ENCODE assay signal across 20 cellular contexts in the genomic region with DNA sequence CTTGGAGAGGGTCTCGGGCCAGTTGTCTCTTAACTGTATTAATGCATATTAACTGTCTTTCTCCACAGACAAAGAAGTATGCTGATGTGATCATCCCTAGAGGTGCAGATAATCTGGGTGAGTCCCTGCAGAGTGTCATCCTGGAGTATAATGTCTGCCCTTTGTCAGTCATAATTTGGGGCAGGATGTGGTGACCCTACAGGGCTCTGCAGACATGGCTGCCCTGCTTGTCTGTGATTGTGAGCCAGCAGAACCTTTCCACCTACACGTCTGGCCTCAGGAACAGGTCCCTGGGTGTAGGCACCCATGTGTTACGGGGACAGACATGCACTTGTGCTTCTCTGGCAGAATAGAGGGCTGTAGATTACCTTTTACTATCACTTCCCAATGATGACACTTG.
"Had no signal": no experiment of that assay in that cellular context is flagged by ENCODE, and none has a peak within 500 bp of the region (broad histone marks: within the 10 kb centered on the region; RNA-seq: fewer than 3 reads in every experiment).

No MANE protein-coding gene starts in this region.

- H3K4me3 ChIP-seq: dorsolateral prefrontal cortex, heart left ventricle, sigmoid colon, skin epidermis, suprapubic skin, thyroid gland had no signal

- DNase-seq: cortex of kidney; dorsolateral prefrontal cortex; effector CD8-positive, alpha-beta T cell; heart left ventricle; hippocampal formation; natural killer cell; posterior cingulate gyrus; sigmoid colon; stimulated activated CD4-positive, alpha-beta T cell treated with anti-CD3 and anti-CD28 coated beads, Interleukin-2, amount 100 ng/mL, for 24 hours; stimulated activated CD4-positive, alpha-beta T cell treated with anti-CD3 and anti-CD28 coated beads, Interleukin-4, amount 100 ng/mL, for 4 hours; stimulated activated naive CD4-positive, alpha-beta T cell treated with Interleukin-2 at 50 U/mL for 16 hours; thyroid gland had no signal

- ATAC-seq: esophagus mucosa, heart left ventricle, left lobe of liver, natural killer cell had no signal

- H3K9me3 Mint-ChIP-seq: memory B cell, mesothelial cell of epicardium, natural killer cell, neural crest cell, type B pancreatic cell had no signal

- H3K27me3 ChIP-seq: dorsolateral prefrontal cortex, heart left ventricle, sigmoid colon, suprapubic skin, thyroid gland had no signal

- H3K4me1 ChIP-seq: sigmoid colon had no signal

- H3K4me1 Mint-ChIP-seq: memory B cell, neural crest cell had no signal

- H3K27ac ChIP-seq: dorsolateral prefrontal cortex, heart left ventricle, sigmoid colon, skin epidermis, suprapubic skin, thyroid gland had no signal

- H3K4me3 Mint-ChIP-seq: memory B cell, mesothelial cell of epicardium, natural killer cell, neural crest cell, type B pancreatic cell had no signal

- H3K9me3 ChIP-seq: heart left ventricle, sigmoid colon, suprapubic skin, thyroid gland had no signal

- H3K27ac Mint-ChIP-seq: memory B cell, mesothelial cell of epicardium, natural killer cell, type B pancreatic cell had no signal

- H3K27me3 Mint-ChIP-seq: memory B cell, type B pancreatic cell had no signal

- H3K36me3 Mint-ChIP-seq: natural killer cell had no signal
